8 cellular contexts compared by ENCODE assay signal in genomic region chr2:6773007-6773693, GRCh38.
A peak's percentile ranks its signal among the peaks of the same experiment; 100 is the strongest.
DNase-seq lines count a peak whose midpoint lies in the region; ATAC-seq and TF ChIP-seq lines count a peak whose summit lies in the region.

No MANE protein-coding gene starts in this region.

- H3K36me3 ChIP-seq in GM23338 (ENCODE audit: insufficient read depth) (no peaks in the 10 kb centered on the region), Karpas-422 (ENCODE audit: insufficient read depth, low read length) (peaks cover 14% of the 10 kb centered on the region), heart right ventricle (no peaks in the 10 kb centered on the region)

- H3K4me3 Mint-ChIP-seq in GM23338, result peak overlapping the region; percentile 50; the same call in 2 of the 3 replicates

- H3K27me3 ChIP-seq in GM23338 (ENCODE audit: insufficient read depth) (no peaks in the 10 kb centered on the region), Karpas-422 (ENCODE audit: low read length) (no peaks in the 10 kb centered on the region), heart right ventricle (peaks cover 0 to 30% (median 18%) of the 10 kb centered on the region in 7 donors)

- DNase-seq in GM10248 (ENCODE audit: extremely low spot score) (peak; percentile 76), GM23338 (ENCODE audit: low spot score) (peak; percentile 88), Karpas-422 (peak; percentile 96), SK-MEL-5 (ENCODE audit: low read depth, low spot score) (peak; percentile 53), heart right ventricle (peak; percentile 38 to 70), retinal pigment epithelial cell (ENCODE audit: low read depth) (no peak), middle frontal gyrus (ENCODE audit: extremely low spot score, low spot score) (no peak)
- peak; percentile 74 for DNase-seq in activated naive CD4-positive, alpha-beta T cell treated with Interleukin-2 at 50 U/mL for 16 hours

- H3K9me3 ChIP-seq in Karpas-422 (ENCODE audit: low read length) (no peaks in the 10 kb centered on the region), heart right ventricle (no peaks in the 10 kb centered on the region)

- no peak overlapping the region for H3K27ac ChIP-seq in GM23338 (ENCODE audit: low read depth)
- peak overlapping the region; percentile 99 for H3K27ac ChIP-seq in Karpas-422 (ENCODE audit: low read length)
- no peak overlapping the region for H3K27ac ChIP-seq in heart right ventricle

- H3K9ac ChIP-seq in Karpas-422 (ENCODE audit: low read length), result peak overlapping the region; percentile 88

- POLR2A ChIA-PET in GM10248 (lab: Yijun Ruan, JAX), result no interaction called here

- peak overlapping the region; percentile 43; the same call in 1 of the 2 replicates for H3K4me3 ChIP-seq in GM23338
- H3K4me3 ChIP-seq in Karpas-422 (ENCODE audit: low read length), result peak overlapping the region; percentile 72
- peak overlapping the region in 4 of 10 donors; percentile 1 to 36 (median 14) for H3K4me3 ChIP-seq in heart right ventricle
- H3K4me3 ChIP-seq in retinal pigment epithelial cell (ENCODE audit: low read length), result peak overlapping the region; percentile 37

- H3K9me3 Mint-ChIP-seq in GM23338, result peaks cover 33% of the 10 kb centered on the region

- H2AFZ ChIP-seq in GM23338 (peak overlapping the region; percentile 83), Karpas-422 (ENCODE audit: low read length) (no peak overlapping the region)

- ATAC-seq in GM23338 (peak; percentile 97), heart right ventricle (peak; percentile 76 to 91 (median 88))

- H4K20me1 ChIP-seq in GM23338 (replicated peaks; ENCODE audit: insufficient read depth) (no peaks in the 10 kb centered on the region), Karpas-422 (ENCODE audit: insufficient read depth, low read depth, low read length) (no peaks in the 10 kb centered on the region)

- peaks cover 12% of the 10 kb centered on the region for H3K4me1 Mint-ChIP-seq in GM23338

- in situ Hi-C loops in SK-MEL-5 (cut with HindIII; ENCODE audit: low pct_unique_long_range_greater_than_20kb, low sequenced_read_pairs), result no loop called here

- 8 to 10% methylated on average over 29 of the region's 29 CpGs for WGBS in heart right ventricle, 2 donors

- CTCF ChIA-PET in GM10248 (lab: Yijun Ruan, JAX), result interaction anchor here (0.7 to 2.4 kb wide), 18 partner anchors 12 to 1484 kb away, joined by 3 to 11 read pairs (median 4); no protein-coding TSS in a partner anchor

- H3K4me1 ChIP-seq in GM23338 (ENCODE audit: insufficient read depth) (peaks cover 12% of the 10 kb centered on the region), Karpas-422 (ENCODE audit: low read length) (peaks cover 71% of the 10 kb centered on the region), heart right ventricle (peaks cover 0 to 12% (median 8%) of the 10 kb centered on the region in 9 donors)

- H3K4me2 ChIP-seq in GM23338, result peak overlapping the region; percentile 72; the same call in 1 of the 2 replicates
- peak overlapping the region; percentile 79 for H3K4me2 ChIP-seq in Karpas-422 (ENCODE audit: low read depth, low read length, poor library complexity, severe bottlenecking)

- H3K27me3 Mint-ChIP-seq in GM23338 (ENCODE audit: insufficient read depth, low read depth, poor library complexity), result peaks cover 5% of the 10 kb centered on the region

- peaks cover 6% of the 10 kb centered on the region; the same call in 2 of the 3 replicates for H3K36me3 Mint-ChIP-seq in GM23338 (ENCODE audit: low read depth)

- intact Hi-C loops in heart right ventricle (cut with DNase I), result loop anchor here (1.0 to 5.0 kb wide), 4 partner anchors 416 to 420 kb away; no protein-coding TSS in a partner anchor

- H3K79me2 ChIP-seq in GM23338 (replicated peaks; ENCODE audit: insufficient read depth) (no peaks in the 10 kb centered on the region), Karpas-422 (ENCODE audit: low read length) (peaks cover 11% of the 10 kb centered on the region)

- no peak overlapping the region for H3K27ac Mint-ChIP-seq in GM23338

- no peaks in the 10 kb centered on the region for H3K9me2 ChIP-seq in GM23338 (ENCODE audit: insufficient read depth)
- H3K9me2 ChIP-seq in Karpas-422 (replicated peaks; ENCODE audit: insufficient read depth, low read length), result no peaks in the 10 kb centered on the region

- H3F3A ChIP-seq in GM23338 (replicated peaks; ENCODE audit: low read depth), result no peaks in the 10 kb centered on the region

- TF ChIP-seq CTCF in GM10248 (IDR thresholded peaks at IDR 0.05; ENCODE audit: control extremely low read depth, extremely low read depth, low read depth, missing control alignments) (peak; percentile 98), GM23338 (conservative IDR thresholded peaks at IDR 0.05; ENCODE audit: low read depth in 2 of 2) (peak; percentile 93 to 94), heart right ventricle (IDR thresholded peaks at IDR 0.05) (peak; percentile 94 to 99 (median 97)), retinal pigment epithelial cell (conservative IDR thresholded peaks at IDR 0.05; ENCODE audit: low read depth, low read length) (peak; percentile 88)

TF ChIP-seq in GM23338, 12 proteins besides CTCF, POLR2A, EP300 and RAD21:
- TF ChIP-seq ZNF331 (CRISPR knock-in tag; IDR thresholded peaks at IDR 0.05; ENCODE audit: low read depth) (no peak), EZH2 (IDR thresholded peaks at IDR 0.05; ENCODE audit: low read depth, unreplicated experiment) (no peak), STAT1 (IDR thresholded peaks at IDR 0.05; ENCODE audit: unreplicated experiment) (no peak), REST (IDR thresholded peaks at IDR 0.05; ENCODE audit: unreplicated experiment) (no peak), CREB1 (CRISPR knock-in tag; IDR thresholded peaks at IDR 0.05; ENCODE audit: low read depth) (no peak)

Comparison
In these comparisons a context has a peak if more than half of its experiments do, and no peak if none do; other contexts are left out.
1. DNase-seq: peak in GM10248 (single experiment), GM23338 (single experiment), Karpas-422 (single experiment), SK-MEL-5 (single experiment), activated naive CD4-positive, alpha-beta T cell treated with Interleukin-2 at 50 U/mL for 16 hours (single experiment) and heart right ventricle (2 of 2); none in retinal pigment epithelial cell (single experiment) and middle frontal gyrus (single experiment).
2. Peak in every context shown above with its lines, with median percentiles within 50 percentile points of each other: CTCF ChIP-seq.